ENCODE assay signal across 12 cellular contexts in the genomic region with DNA sequence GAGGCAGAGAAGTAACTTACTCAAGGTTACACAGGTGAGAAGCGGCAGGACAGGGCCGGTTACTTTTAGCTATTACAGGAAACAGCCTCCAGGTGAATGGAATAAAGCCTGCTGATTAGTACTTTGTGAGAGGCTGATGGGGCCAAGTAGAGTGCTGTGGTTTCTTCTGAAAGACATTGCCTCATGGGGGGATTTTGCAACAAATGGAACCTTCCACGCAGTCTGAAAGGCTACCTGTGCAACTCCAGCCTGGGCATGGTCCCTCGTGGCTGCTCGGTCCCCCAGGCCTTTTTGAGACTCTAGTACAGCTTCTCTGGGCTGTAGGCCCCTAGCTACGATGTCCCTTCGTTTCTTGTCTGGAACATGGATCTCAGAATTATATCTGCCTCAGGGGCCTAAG. TPM values are rescaled to one million over a fixed set of nuclear protein-coding genes. Genes with fewer than 3 reads are reported as not detected.
A peak's percentile ranks its signal among the peaks of the same experiment; 100 is the strongest.
DNase-seq lines count a peak whose midpoint lies in the region; ATAC-seq and TF ChIP-seq lines count a peak whose summit lies in the region.
"Had no signal": no experiment of that assay in that cellular context is flagged by ENCODE, and none has a peak within 500 bp of the region (broad histone marks: within the 10 kb centered on the region; RNA-seq: fewer than 3 reads in every experiment).

No MANE protein-coding gene starts in this region.

- H3K4me3 ChIP-seq in OCI-LY1 (ENCODE audit: low read depth, low read length, poor library complexity, severe bottlenecking), result peak overlapping the region; percentile 99
- H3K4me3 ChIP-seq in sigmoid colon, result peak overlapping the region in 1 of 4 donors; percentile 67

- H3K4me3 Mint-ChIP-seq in effector memory CD8-positive, alpha-beta T cell, result peak overlapping the region; percentile 82 to 86

- H3K9me3 ChIP-seq in OCI-LY1 (ENCODE audit: low read length) (no peaks in the 10 kb centered on the region), sigmoid colon (no peaks in the 10 kb centered on the region)

- peak overlapping the region; percentile 83 to 92 for H3K27ac Mint-ChIP-seq in effector memory CD8-positive, alpha-beta T cell

- peaks cover 6% of the 10 kb centered on the region for H3K36me3 Mint-ChIP-seq in effector memory CD8-positive, alpha-beta T cell (ENCODE audit: insufficient read depth)

- peak overlapping the region; percentile 89 for H3K4me2 ChIP-seq in OCI-LY1 (ENCODE audit: low read length)

- no peaks in the 10 kb centered on the region for H3K9me2 ChIP-seq in OCI-LY1 (ENCODE audit: low read depth, low read length)

- DNase-seq in ELF-1 (ENCODE audit: low read depth, low spot score), result peak; percentile 18
- DNase-seq in effector memory CD8-positive, alpha-beta T cell, result no peak
- no peak for DNase-seq in sigmoid colon
- DNase-seq in KG1 (lab: John Stamatoyannopoulos, UW), result no peak
- DNase-seq in NCI-H1092 (lab: John Stamatoyannopoulos, UW), result no peak
- DNase-seq in putamen (ENCODE audit: low spot score), result no peak
- DNase-seq: amniotic stem cell, erythroblast, kidney glomerular epithelial cell, NCI-H748 treated with DMSO at 0.1 percent for 48 hours had no signal

- H3K9me3 Mint-ChIP-seq in effector memory CD8-positive, alpha-beta T cell, result no peaks in the 10 kb centered on the region

- TF ChIP-seq POLR2A in sigmoid colon (IDR thresholded peaks at IDR 0.05), result no peak

- peaks cover 30 to 44% of the 10 kb centered on the region in 2 donors for H3K4me1 Mint-ChIP-seq in effector memory CD8-positive, alpha-beta T cell (ENCODE audit: low read depth in 2 of 2)

- H3K4me1 ChIP-seq in OCI-LY1 (ENCODE audit: insufficient read depth, low read length, severe bottlenecking), result peaks cover 82% of the 10 kb centered on the region
- peaks cover 0 to 40% (median 30%) of the 10 kb centered on the region in 4 donors for H3K4me1 ChIP-seq in sigmoid colon

- no peak overlapping the region for H2AFZ ChIP-seq in OCI-LY1 (ENCODE audit: low read length)

- peaks cover 3% of the 10 kb centered on the region; the same call in 1 of the 2 replicates for H3F3A ChIP-seq in OCI-LY1 (ENCODE audit: insufficient read depth, low read length)

- no peak for TF ChIP-seq EP300 in sigmoid colon (IDR thresholded peaks at IDR 0.05)

- H3K36me3 ChIP-seq in OCI-LY1 (ENCODE audit: insufficient read depth, low read length), result peaks cover 23% of the 10 kb centered on the region
- H3K36me3 ChIP-seq in sigmoid colon, result peaks cover 0 to 4% (median 0%) of the 10 kb centered on the region in 4 donors

- peak overlapping the region; percentile 99 for H3K9ac ChIP-seq in OCI-LY1 (ENCODE audit: low read length)

- no peak for ATAC-seq in effector memory CD8-positive, alpha-beta T cell (replicated peaks)
- ATAC-seq in GM21825 (IDR thresholded peaks at IDR 0.05; ENCODE audit: unreplicated experiment), result no peak

- H3K27me3 ChIP-seq in OCI-LY1 (ENCODE audit: insufficient read depth, low read length) (no peaks in the 10 kb centered on the region), sigmoid colon (no peaks in the 10 kb centered on the region)

- TF ChIP-seq CTCF in OCI-LY1 (IDR thresholded peaks at IDR 0.05; ENCODE audit: low read length) (no peak), sigmoid colon (IDR thresholded peaks at IDR 0.05) (no peak)

- H3K79me2 ChIP-seq in OCI-LY1 (ENCODE audit: insufficient read depth, low read length), result peaks cover 46% of the 10 kb centered on the region

- H4K20me1 ChIP-seq in OCI-LY1 (ENCODE audit: insufficient read depth, low read length), result no peaks in the 10 kb centered on the region

- intact Hi-C loops in sigmoid colon (cut with DNase I), result no loop called here

- 85 to 88% methylated on average over 7 of the region's 7 CpGs for WGBS in sigmoid colon, 2 donors

- H3K27me3 Mint-ChIP-seq in effector memory CD8-positive, alpha-beta T cell, result no peaks in the 10 kb centered on the region

- H3K27ac ChIP-seq in OCI-LY1 (ENCODE audit: low read depth, low read length, poor library complexity, severe bottlenecking) (peak overlapping the region; percentile 96), sigmoid colon (peak overlapping the region; percentile 92 to 97 (median 94))

RNA-seq across cellular contexts. Expression of a gene that starts 2.0 kb away (rescaled TPM):
- total RNA-seq in sigmoid colon, result 10 to 100 TPM in 3 of 4 donors, 1 to 10 TPM in 1; 7.9 to 28.5 (median 10.3) TPM
- polyA plus RNA-seq in sigmoid colon, result 1 to 10 TPM; 3.0 to 9.3 (median 3.0) TPM

RNA-seq across cellular contexts. Expression of a gene that starts 25.5 kb away (rescaled TPM):
- total RNA-seq in sigmoid colon, result 100 to 1,000 TPM; 124 to 185 (median 155) TPM
- 100 to 1,000 TPM; 114 to 256 (median 236) TPM for polyA plus RNA-seq in sigmoid colon

RNA-seq across cellular contexts. Expression of a gene that starts 44.5 kb away (rescaled TPM):
- not detected for total RNA-seq in sigmoid colon
- polyA plus RNA-seq in sigmoid colon, result not detected
